Comparison of ENCODE assay signal across 21 cellular contexts in genomic region chr1:12769031-12769430, GRCh38. TPM values are rescaled to one million over a fixed set of nuclear protein-coding genes. Genes with fewer than 3 reads are reported as not detected.
DNase-seq lines count a peak whose midpoint lies in the region; ATAC-seq and TF ChIP-seq lines count a peak whose summit lies in the region.
"Had no signal": no experiment of that assay in that cellular context is flagged by ENCODE, and none has a peak within 500 bp of the region (broad histone marks: within the 10 kb centered on the region; RNA-seq: fewer than 3 reads in every experiment).

No MANE protein-coding gene starts in this region.

- H3K4me3 ChIP-seq in H7 (ENCODE audit: insufficient read depth, low read depth, low read length) (no peak overlapping the region), esophagus muscularis mucosa (no peak overlapping the region)
- H3K4me3 ChIP-seq: BLaER1 treated with 17β-estradiol and CSF1 and Interleukin-3, amounts not matched to agents 10 nM and 100 nM; GM12878 had no signal

- H3K27ac ChIP-seq in esophagus muscularis mucosa (replicated peaks in 1 of 4): no peak overlapping the region
- H3K27ac ChIP-seq: BLaER1 treated with 17β-estradiol and CSF1 and Interleukin-3, amounts not matched to agents 10 nM and 100 nM; C4-2B had no signal

- TF ChIP-seq EP300 in esophagus muscularis mucosa (IDR thresholded peaks at IDR 0.05): no peak

- TF ChIP-seq CTCF in esophagus muscularis mucosa (IDR thresholded peaks at IDR 0.05): no peak
- TF ChIP-seq CTCF in neural crest cell (conservative IDR thresholded peaks at IDR 0.05): no peak

- no peaks in the 10 kb centered on the region for H3K9me3 Mint-ChIP-seq in neural crest cell
- no peaks in the 10 kb centered on the region for H3K9me3 Mint-ChIP-seq in activated naive CD8-positive, alpha-beta T cell treated with anti-CD3 and anti-CD28 coated beads, Interleukin-2, amount 50 U/mL, for 24 hours
- H3K9me3 Mint-ChIP-seq: CD4-positive, alpha-beta T cell; CD8-positive, alpha-beta T cell had no signal

- peak overlapping the region; percentile 6 for H3K27ac Mint-ChIP-seq in neural crest cell (ENCODE audit: unreplicated experiment)
- H3K27ac Mint-ChIP-seq in activated naive CD8-positive, alpha-beta T cell treated with anti-CD3 and anti-CD28 coated beads, Interleukin-2, amount 50 U/mL, for 24 hours: no peak overlapping the region
- H3K27ac Mint-ChIP-seq: B cell; CD4-positive, alpha-beta T cell; CD8-positive, alpha-beta T cell had no signal

- DNase-seq in GM03348 (ENCODE audit: low spot score) (peak; percentile 2), H7 (peak; percentile 2), esophagus muscularis mucosa (ENCODE audit: extremely low spot score) (peak; percentile 79), neural crest cell (ENCODE audit: low read depth, low spot score) (no peak)
- no peak for DNase-seq in activated naive CD8-positive, alpha-beta T cell treated with anti-CD3 and anti-CD28 coated beads, Interleukin-2, amount 50 U/mL, for 24 hours
- DNase-seq in activated naive CD4-positive, alpha-beta T cell treated with anti-CD3 and anti-CD28 coated beads, Interleukin-2, amount 50 U/mL, for 16 hours: no peak
- no peak for DNase-seq in activated T-cell treated with anti-CD3 and anti-CD28 coated beads, Interleukin-2, amount 50 U/mL, for 48 hours
- DNase-seq: 8988T; ACHN; AML-193; Caco-2; Calu3; CD4-positive, alpha-beta T cell; CD8-positive, alpha-beta T cell; DMS79 treated with DMSO at 0.1 percent for 48 hours had no signal

- H3K27me3 ChIP-seq in H7 (ENCODE audit: control insufficient read depth, insufficient read depth, low read length): no peaks in the 10 kb centered on the region; the same call in 1 of the 2 replicates
- peaks cover 0 to 43% (median 0%) of the 10 kb centered on the region in 4 donors for H3K27me3 ChIP-seq in esophagus muscularis mucosa
- H3K27me3 ChIP-seq: BLaER1 treated with 17β-estradiol and CSF1 and Interleukin-3, amounts not matched to agents 10 nM and 100 nM had no signal

- H3K4me1 Mint-ChIP-seq in neural crest cell: no peaks in the 10 kb centered on the region
- H3K4me1 Mint-ChIP-seq in activated naive CD8-positive, alpha-beta T cell treated with anti-CD3 and anti-CD28 coated beads, Interleukin-2, amount 50 U/mL, for 24 hours: no peaks in the 10 kb centered on the region
- H3K4me1 Mint-ChIP-seq: B cell had no signal

- no peak for TF ChIP-seq POLR2A in esophagus muscularis mucosa (IDR thresholded peaks at IDR 0.05; ENCODE audit: low read depth)

- no peak for ATAC-seq in activated naive CD8-positive, alpha-beta T cell treated with anti-CD3 and anti-CD28 coated beads, Interleukin-2, amount 50 U/mL, for 24 hours
- ATAC-seq in GM18909 (IDR thresholded peaks at IDR 0.05; ENCODE audit: poor library complexity, unreplicated experiment): no peak
- ATAC-seq: CD8-positive, alpha-beta T cell; GM12878 had no signal

- WGBS in esophagus muscularis mucosa: 55% methylated on average over 2 of the region's 2 CpGs

- intact Hi-C loops in esophagus muscularis mucosa (cut with DNase I): no loop called here

- no peak overlapping the region for H3K4me3 Mint-ChIP-seq in neural crest cell
- no peak overlapping the region for H3K4me3 Mint-ChIP-seq in activated naive CD8-positive, alpha-beta T cell treated with anti-CD3 and anti-CD28 coated beads, Interleukin-2, amount 50 U/mL, for 24 hours
- H3K4me3 Mint-ChIP-seq: B cell; CD4-positive, alpha-beta T cell; CD8-positive, alpha-beta T cell had no signal

- no peaks in the 10 kb centered on the region for H3K36me3 Mint-ChIP-seq in neural crest cell (ENCODE audit: low read depth)
- H3K36me3 Mint-ChIP-seq in activated naive CD8-positive, alpha-beta T cell treated with anti-CD3 and anti-CD28 coated beads, Interleukin-2, amount 50 U/mL, for 24 hours (ENCODE audit: low read depth): no peaks in the 10 kb centered on the region
- H3K36me3 Mint-ChIP-seq: CD8-positive, alpha-beta T cell had no signal

- H3K4me1 ChIP-seq in esophagus muscularis mucosa: no peaks in the 10 kb centered on the region
- H3K4me1 ChIP-seq: BLaER1 treated with 17β-estradiol and CSF1 and Interleukin-3, amounts not matched to agents 10 nM and 100 nM; Caco-2 had no signal

- H3K36me3 ChIP-seq in H7 (replicated peaks; ENCODE audit: control insufficient read depth, insufficient read depth, low read length) (no peaks in the 10 kb centered on the region), esophagus muscularis mucosa (no peaks in the 10 kb centered on the region)
- H3K36me3 ChIP-seq: BLaER1 treated with 17β-estradiol and CSF1 and Interleukin-3, amounts not matched to agents 10 nM and 100 nM had no signal

- peaks cover 0 to 9% (median 0%) of the 10 kb centered on the region in 4 donors for H3K9me3 ChIP-seq in esophagus muscularis mucosa
- H3K9me3 ChIP-seq: Caco-2 had no signal

- H3K27me3 Mint-ChIP-seq in neural crest cell (ENCODE audit: low read depth): peaks cover 40% of the 10 kb centered on the region
- peaks cover 16% of the 10 kb centered on the region for H3K27me3 Mint-ChIP-seq in activated naive CD8-positive, alpha-beta T cell treated with anti-CD3 and anti-CD28 coated beads, Interleukin-2, amount 50 U/mL, for 24 hours

RNA-seq across cellular contexts. Expression of gene PRAMEF12, which starts 4.5 kb away (rescaled TPM):
- not detected in 2 replicates for total RNA-seq in H7 (2014; rRNA removed; shearing (Covaris generic))
- total RNA-seq in esophagus muscularis mucosa (not detected), neural crest cell (not detected in 2 replicates)
- total RNA-seq: A673; B cell; Caco-2; Calu3; CD4-positive, alpha-beta T cell; CD8-positive, alpha-beta T cell; GM12878 had no signal

RNA-seq across cellular contexts. Expression of gene PRAMEF1, which starts 22.2 kb away (rescaled TPM):
- total RNA-seq in H7 (2014; rRNA removed; shearing (Covaris generic)): not detected in 2 replicates
- total RNA-seq in esophagus muscularis mucosa (not detected), neural crest cell (not detected in 2 replicates)
- total RNA-seq: A673; B cell; Caco-2; Calu3; CD4-positive, alpha-beta T cell; CD8-positive, alpha-beta T cell; GM12878 had no signal

RNA-seq across cellular contexts. Expression of gene CFAP107, which starts 23.0 kb away (rescaled TPM):
- total RNA-seq in H7 (2014; rRNA removed; shearing (Covaris generic)): not detected in 2 replicates
- total RNA-seq in esophagus muscularis mucosa: not detected
- total RNA-seq in neural crest cell: not detected in 2 replicates
- total RNA-seq: A673; B cell; Caco-2; Calu3; CD4-positive, alpha-beta T cell; CD8-positive, alpha-beta T cell; GM12878 had no signal

RNA-seq across cellular contexts. Expression of gene AADACL3, which starts 53.1 kb away (rescaled TPM):
- total RNA-seq in H7 (2014; rRNA removed; shearing (Covaris generic)): 0.22 and 0.28 TPM in 2 replicates
- not detected for total RNA-seq in esophagus muscularis mucosa
- not detected in 2 replicates for total RNA-seq in neural crest cell
- total RNA-seq: A673; B cell; Caco-2; Calu3; CD4-positive, alpha-beta T cell; CD8-positive, alpha-beta T cell; GM12878 had no signal

Comparison
In these comparisons a context has a peak if more than half of its experiments do, and no peak if none do; other contexts are left out.
1. DNase-seq: peak in GM03348 (single experiment), H7 (single experiment) and esophagus muscularis mucosa (single experiment); none in neural crest cell (single experiment), activated naive CD8-positive, alpha-beta T cell treated with anti-CD3 and anti-CD28 coated beads, Interleukin-2, amount 50 U/mL, for 24 hours (single experiment), activated naive CD4-positive, alpha-beta T cell treated with anti-CD3 and anti-CD28 coated beads, Interleukin-2, amount 50 U/mL, for 16 hours (single experiment) and activated T-cell treated with anti-CD3 and anti-CD28 coated beads, Interleukin-2, amount 50 U/mL, for 48 hours (0 of 2).